15 cellular contexts compared by ENCODE assay signal in genomic region chr5:102956599-102956998, GRCh38.
DNase-seq lines count a peak whose midpoint lies in the region; FAIRE-seq and TF ChIP-seq lines count a peak whose summit lies in the region.
"Had no signal": no experiment of that assay in that cellular context is flagged by ENCODE, and none has a peak within 500 bp of the region (broad histone marks: within the 10 kb centered on the region; RNA-seq: fewer than 3 reads in every experiment).

No MANE protein-coding gene starts in this region.

- H3K27me3 ChIP-seq in ascending aorta (no peaks in the 10 kb centered on the region), tibial artery (no peaks in the 10 kb centered on the region)
- H3K27me3 ChIP-seq: BLaER1 treated with 17β-estradiol and CSF1 and Interleukin-3, amounts not matched to agents 10 nM and 100 nM had no signal

- TF ChIP-seq CTCF in ascending aorta (IDR thresholded peaks at IDR 0.05) (no peak), tibial artery (IDR thresholded peaks at IDR 0.05) (no peak)

- H3K36me3 ChIP-seq in ascending aorta (peaks cover 6 to 15% of the 10 kb centered on the region in 2 donors), tibial artery (peaks cover 8 to 12% (median 9%) of the 10 kb centered on the region in 3 donors)

- peak overlapping the region; percentile 64 to 76 for H3K27ac ChIP-seq in ascending aorta
- no peak overlapping the region for H3K27ac ChIP-seq in tibial artery
- H3K27ac ChIP-seq: BLaER1 treated with 17β-estradiol and CSF1 and Interleukin-3, amounts not matched to agents 10 nM and 100 nM; KMS-11 had no signal

- DNase-seq in ascending aorta (ENCODE audit: low spot score in 2 of 2), result no peak
- no peak for DNase-seq in frontal cortex (ENCODE audit: low spot score in 2 of 2)
- DNase-seq in stimulated activated CD4-positive, alpha-beta T cell treated with anti-CD3 and anti-CD28 coated beads, Interleukin-12 subunit alpha, Interleukin-12 subunit beta, amount 100 ng/mL, for 4 hours, result no peak
- no peak for DNase-seq in SIG-M5 treated with dmso at 0.1 percent for 504 hours (lab: John Stamatoyannopoulos, UW; ENCODE audit: unreplicated experiment)
- no peak for DNase-seq in tibial artery
- DNase-seq: Calu3; CD8-positive, alpha-beta T cell; DND-41; EL; H7 had no signal

- no peaks in the 10 kb centered on the region for H3K9me3 ChIP-seq in ascending aorta
- no peaks in the 10 kb centered on the region for H3K9me3 ChIP-seq in tibial artery
- H3K9me3 ChIP-seq: BLaER1 treated with 17β-estradiol and CSF1 and Interleukin-3, amounts not matched to agents 10 nM and 100 nM had no signal

- FAIRE-seq in G401.6 (lab: Jason Lieb, UNC), result peak; percentile 27
- FAIRE-seq in frontal cortex (lab: Jason Lieb, UNC), result peak; percentile 54
- FAIRE-seq: HTR-8/SVneo had no signal

- no peak overlapping the region for H3K4me3 ChIP-seq in ascending aorta
- H3K4me3 ChIP-seq in tibial artery, result no peak overlapping the region
- H3K4me3 ChIP-seq: BLaER1 treated with 17β-estradiol and CSF1 and Interleukin-3, amounts not matched to agents 10 nM and 100 nM; GM23338 had no signal

- intact Hi-C loops in ascending aorta (cut with DNase I), result loop anchor here (5.0 kb wide), 2 partner anchors 89 to 199 kb away; partner anchors contain the start of gene PAM
- intact Hi-C loops in tibial artery (cut with DNase I; ENCODE audit: low total_unique reads), result no loop called here

- H3K4me1 ChIP-seq in ascending aorta (peaks cover 0 to 23% of the 10 kb centered on the region in 2 donors), tibial artery (peaks cover 0 to 44% (median 7%) of the 10 kb centered on the region in 4 donors)

Comparison
In these comparisons a context has a peak if more than half of its experiments do, and no peak if none do; other contexts are left out.
1. H3K27ac ChIP-seq: peak in ascending aorta (2 of 2); none in tibial artery (0 of 2).